Comparison of ENCODE assay signal across 15 cellular contexts in genomic region chr16:30459456-30459855, GRCh38. TPM values are rescaled to one million over a fixed set of nuclear protein-coding genes. Genes with fewer than 3 reads are reported as not detected.
DNase-seq lines count a peak whose midpoint lies in the region; TF ChIP-seq lines count a peak whose summit lies in the region.
"Had no signal": no experiment of that assay in that cellular context is flagged by ENCODE, and none has a peak within 500 bp of the region (broad histone marks: within the 10 kb centered on the region; RNA-seq: fewer than 3 reads in every experiment).

No MANE protein-coding gene starts in this region.

- H3K27ac Mint-ChIP-seq in activated naive CD4-positive, alpha-beta T cell treated with anti-CD3 and anti-CD28 coated beads, Interleukin-2, amount 10 ng/mL, durations not matched to agents 7 days and 5 days = peak overlapping the region; percentile 98
- peak overlapping the region; percentile 95 for H3K27ac Mint-ChIP-seq in activated naive CD8-positive, alpha-beta T cell treated with anti-CD3 and anti-CD28 coated beads for 36 hours

- no peak for TF ChIP-seq CTCF in transverse colon (IDR thresholded peaks at IDR 0.05)
- TF ChIP-seq CTCF in uterus (IDR thresholded peaks at IDR 0.05) = no peak
- no peak for TF ChIP-seq CTCF in tibial nerve (IDR thresholded peaks at IDR 0.05)

- TF ChIP-seq POLR2A in transverse colon (IDR thresholded peaks at IDR 0.05) (no peak), uterus (IDR thresholded peaks at IDR 0.05) (no peak), tibial nerve (IDR thresholded peaks at IDR 0.05) (no peak)

- intact Hi-C loops in transverse colon (cut with DNase I; ENCODE audit: low total_unique reads) = no loop called here
- intact Hi-C loops in uterus (cut with DNase I; ENCODE audit: low total_unique reads) = no loop called here

- WGBS in transverse colon (ENCODE audit: low coverage in 1 of 2), 2 donors = 84 to 96% methylated on average over 9 to 11 of the region's 11 CpGs
- WGBS in tibial nerve, 2 donors = 75 to 76% methylated on average over 11 of the region's 11 CpGs

- DNase-seq in activated naive CD4-positive, alpha-beta T cell treated with anti-CD3 and anti-CD28 coated beads, Interleukin-2, amount 10 ng/mL, durations not matched to agents 7 days and 5 days = no peak
- DNase-seq in activated naive CD4-positive, alpha-beta T cell treated with anti-CD3 and anti-CD28 coated beads, Interleukin-2, amount 50 U/mL, for 16 hours = no peak
- DNase-seq in activated naive CD8-positive, alpha-beta T cell treated with anti-CD3 and anti-CD28 coated beads for 36 hours = no peak
- DNase-seq in transverse colon (no peak), middle frontal gyrus (ENCODE audit: extremely low spot score, low spot score) (no peak), uterus (no peak), tibial nerve (ENCODE audit: low spot score in 2 of 2) (no peak)
- DNase-seq: DMS79 treated with DMSO at 0.1 percent for 48 hours, NCI-H1092 treated with DMSO at 0.1 percent for 48 hours, T1000 had no signal

- in situ Hi-C loops in transverse colon (cut with MboI; ENCODE audit: low pct_ligation_motif_present in 1 of 4, low pct_unique_long_range_greater_than_20kb in 1 of 4, low sequenced_read_pairs in 3 of 4) = no loop called here

- H3K27me3 ChIP-seq in transverse colon = no peaks in the 10 kb centered on the region
- H3K27me3 ChIP-seq in uterus = no peaks in the 10 kb centered on the region
- H3K27me3 ChIP-seq in tibial nerve = no peaks in the 10 kb centered on the region
- H3K27me3 ChIP-seq: ascending aorta, dorsolateral prefrontal cortex, pancreas had no signal

- H3K4me1 ChIP-seq in transverse colon (peaks cover 0 to 6% (median 2%) of the 10 kb centered on the region in 4 donors), uterus (no peaks in the 10 kb centered on the region), tibial nerve (no peaks in the 10 kb centered on the region)
- H3K4me1 ChIP-seq: ascending aorta, pancreas had no signal

- peaks cover 2% of the 10 kb centered on the region for H3K36me3 Mint-ChIP-seq in activated naive CD4-positive, alpha-beta T cell treated with anti-CD3 and anti-CD28 coated beads, Interleukin-2, amount 10 ng/mL, durations not matched to agents 7 days and 5 days
- H3K36me3 Mint-ChIP-seq in activated naive CD8-positive, alpha-beta T cell treated with anti-CD3 and anti-CD28 coated beads for 36 hours = peaks cover 4% of the 10 kb centered on the region

- no peaks in the 10 kb centered on the region for H3K36me3 ChIP-seq in KOPT-K1 (ENCODE audit: insufficient read depth, low read length)
- no peaks in the 10 kb centered on the region for H3K36me3 ChIP-seq in transverse colon
- H3K36me3 ChIP-seq in uterus = no peaks in the 10 kb centered on the region
- no peaks in the 10 kb centered on the region for H3K36me3 ChIP-seq in tibial nerve
- H3K36me3 ChIP-seq: ascending aorta, HAP-1, pancreas had no signal

- peaks cover 87% of the 10 kb centered on the region for H3K4me1 Mint-ChIP-seq in activated naive CD4-positive, alpha-beta T cell treated with anti-CD3 and anti-CD28 coated beads, Interleukin-2, amount 10 ng/mL, durations not matched to agents 7 days and 5 days
- H3K4me1 Mint-ChIP-seq in activated naive CD8-positive, alpha-beta T cell treated with anti-CD3 and anti-CD28 coated beads for 36 hours = peaks cover 67% of the 10 kb centered on the region

- H3K4me3 ChIP-seq in transverse colon = no peak overlapping the region
- no peak overlapping the region for H3K4me3 ChIP-seq in uterus
- H3K4me3 ChIP-seq in tibial nerve = no peak overlapping the region
- H3K4me3 ChIP-seq: ascending aorta, dorsolateral prefrontal cortex, HAP-1, pancreas had no signal

- peaks cover 4% of the 10 kb centered on the region for H3K27me3 Mint-ChIP-seq in activated naive CD4-positive, alpha-beta T cell treated with anti-CD3 and anti-CD28 coated beads, Interleukin-2, amount 10 ng/mL, durations not matched to agents 7 days and 5 days
- H3K27me3 Mint-ChIP-seq in activated naive CD8-positive, alpha-beta T cell treated with anti-CD3 and anti-CD28 coated beads for 36 hours = peaks cover 3% of the 10 kb centered on the region

- H3K27ac ChIP-seq in KOPT-K1 (ENCODE audit: low read depth, low read length, poor library complexity, severe bottlenecking) (peak overlapping the region; percentile 74), transverse colon (peak overlapping the region; percentile 36 to 54 (median 44)), uterus (no peak overlapping the region), tibial nerve (no peak overlapping the region)
- H3K27ac ChIP-seq: ascending aorta, dorsolateral prefrontal cortex, pancreas had no signal

- TF ChIP-seq EP300 in transverse colon (IDR thresholded peaks at IDR 0.05; ENCODE audit: low read depth) = no peak
- TF ChIP-seq EP300 in tibial nerve (IDR thresholded peaks at IDR 0.05) = no peak

- no peaks in the 10 kb centered on the region for H3K9me3 Mint-ChIP-seq in activated naive CD4-positive, alpha-beta T cell treated with anti-CD3 and anti-CD28 coated beads, Interleukin-2, amount 10 ng/mL, durations not matched to agents 7 days and 5 days
- H3K9me3 Mint-ChIP-seq in activated naive CD8-positive, alpha-beta T cell treated with anti-CD3 and anti-CD28 coated beads for 36 hours = peaks cover 2% of the 10 kb centered on the region

- H3K9me3 ChIP-seq in KOPT-K1 (ENCODE audit: insufficient read depth, low read length, poor library complexity, severe bottlenecking) (no peaks in the 10 kb centered on the region), transverse colon (no peaks in the 10 kb centered on the region), uterus (no peaks in the 10 kb centered on the region), tibial nerve (no peaks in the 10 kb centered on the region)
- H3K9me3 ChIP-seq: ascending aorta, HAP-1, pancreas had no signal

- CTCF ChIA-PET in activated naive CD4-positive, alpha-beta T cell treated with anti-CD3 and anti-CD28 coated beads, Interleukin-2, amount 10 ng/mL, durations not matched to agents 7 days and 5 days (lab: Charles Lee) = interaction anchor here (2.5 to 7.5 kb wide), 2 partner anchors 10 to 12 kb away, joined by 14 to 57 read pairs; partner anchors contain the start of gene ITGAL

- peak overlapping the region; percentile 66 for H3K4me3 Mint-ChIP-seq in activated naive CD4-positive, alpha-beta T cell treated with anti-CD3 and anti-CD28 coated beads, Interleukin-2, amount 10 ng/mL, durations not matched to agents 7 days and 5 days
- no peak overlapping the region for H3K4me3 Mint-ChIP-seq in activated naive CD8-positive, alpha-beta T cell treated with anti-CD3 and anti-CD28 coated beads for 36 hours

RNA-seq across cellular contexts. Expression of gene ITGAL, which starts 13.1 kb away (rescaled TPM):
- 100 to 1,000 TPM; 233 to 235 TPM for total RNA-seq in activated naive CD8-positive, alpha-beta T cell treated with anti-CD3 and anti-CD28 coated beads for 36 hours
- total RNA-seq in transverse colon (10 to 100 TPM in 2 of 4 donors, 1 to 10 TPM in 2; 1.8 to 33.7 (median 6.7) TPM), uterus (1 to 10 TPM in 3 of 4 donors, not detected in 1; 3.6 to 5.6 (median 4.7) TPM), tibial nerve (1 to 10 TPM; 2.4 to 8.8 (median 2.9) TPM)

RNA-seq across cellular contexts. Expression of gene SEPHS2, which starts 13.8 kb away (rescaled TPM):
- total RNA-seq in activated naive CD8-positive, alpha-beta T cell treated with anti-CD3 and anti-CD28 coated beads for 36 hours = 10 to 100 TPM; 80.1 to 80.6 TPM
- total RNA-seq in transverse colon (100 to 1,000 TPM in 3 of 4 donors, 10 to 100 TPM in 1; 86.7 to 218 (median 151) TPM), uterus (10 to 100 TPM; 13.6 to 30.9 (median 17.1) TPM), tibial nerve (10 to 100 TPM; 26.2 to 36.5 (median 33.5) TPM)

RNA-seq across cellular contexts. Expression of gene DCTPP1, which starts 29.6 kb away (rescaled TPM):
- 100 to 1,000 TPM; 181 to 183 TPM for total RNA-seq in activated naive CD8-positive, alpha-beta T cell treated with anti-CD3 and anti-CD28 coated beads for 36 hours
- total RNA-seq in transverse colon (10 to 100 TPM; 35.2 to 74.1 (median 50.0) TPM), uterus (10 to 100 TPM; 10.2 to 51.5 (median 28.7) TPM), tibial nerve (10 to 100 TPM; 12.1 to 20.7 (median 16.1) TPM)

RNA-seq across cellular contexts. Expression of gene ZNF771, which starts 52.0 kb away (rescaled TPM):
- 1 to 10 TPM; 4.2 to 5.2 TPM for total RNA-seq in activated naive CD8-positive, alpha-beta T cell treated with anti-CD3 and anti-CD28 coated beads for 36 hours
- total RNA-seq in transverse colon = 10 to 100 TPM in 3 of 4 donors, 1 to 10 TPM in 1; 7.4 to 28.1 (median 15.1) TPM
- total RNA-seq in uterus = 10 to 100 TPM; 12.2 to 75.3 (median 25.6) TPM
- total RNA-seq in tibial nerve = 10 to 100 TPM; 35.8 to 48.2 (median 43.0) TPM

Comparison
In these comparisons a context has a peak if more than half of its experiments do, and no peak if none do; other contexts are left out.
1. H3K27ac ChIP-seq: peak in KOPT-K1 (single experiment) and transverse colon (4 of 4); none in uterus (0 of 2) and tibial nerve (0 of 4).
2. RNA of gene ITGAL, which starts 13.1 kb away (total RNA-seq): 233 to 235 TPM in activated naive CD8-positive, alpha-beta T cell treated with anti-CD3 and anti-CD28 coated beads for 36 hours; 1.8 to 33.7 TPM in transverse colon, 3.6 to 5.6 TPM in uterus and 2.4 to 8.8 TPM in tibial nerve; every median in the first group is over 4 times any median in the second.